Comparison of ENCODE assay signal across 20 cellular contexts in genomic region chr6:14965340-14966102, GRCh38.
A peak's percentile ranks its signal among the peaks of the same experiment; 100 is the strongest.
DNase-seq lines count a peak whose midpoint lies in the region; TF ChIP-seq lines count a peak whose summit lies in the region.
"Had no signal": no experiment of that assay in that cellular context is flagged by ENCODE, and none has a peak within 500 bp of the region (broad histone marks: within the 10 kb centered on the region; RNA-seq: fewer than 3 reads in every experiment).

No MANE protein-coding gene starts in this region.

- H3K36me3 ChIP-seq in HUES48 (ENCODE audit: control insufficient read depth, insufficient read depth, low read length) (no peaks in the 10 kb centered on the region), neutrophil (no peaks in the 10 kb centered on the region)
- H3K36me3 ChIP-seq: suprapubic skin had no signal

- no peak overlapping the region for H3K4me3 Mint-ChIP-seq in brain
- no peak overlapping the region for H3K4me3 Mint-ChIP-seq in activated T-cell treated with anti-CD3 and anti-CD28 coated beads, Interleukin-2, amount 50 U/mL, for 24 hours
- H3K4me3 Mint-ChIP-seq: activated CD4-positive, alpha-beta memory T cell treated with anti-CD3 and anti-CD28 coated beads, Interleukin-2, amount 10 ng/mL, durations not matched to agents 7 days and 5 days; activated naive CD8-positive, alpha-beta T cell treated with anti-CD3 and anti-CD28 coated beads, Interleukin-2, amount 10 ng/mL, durations not matched to agents 7 days and 5 days; CD14-positive monocyte; stimulated activated naive B cell treated with anti-CD40 and anti-IgM and Interleukin-4, amounts not matched to agents 10 μg/mL and 1 μg/mL and 100 μg/mL, for 72 hours; T-cell had no signal

- DNase-seq in EL (peak; percentile 46), GM10248 (ENCODE audit: extremely low spot score) (no peak), HPDE6-E6E7 (ENCODE audit: extremely low spot score) (no peak)
- no peak for DNase-seq in activated T-cell treated with anti-CD3 and anti-CD28 coated beads, Interleukin-2, amount 50 U/mL, for 24 hours
- DNase-seq: activated CD4-positive, alpha-beta memory T cell treated with anti-CD3 and anti-CD28 coated beads, Interleukin-2, amount 10 ng/mL, durations not matched to agents 7 days and 5 days; activated CD4-positive, CD25-positive, alpha-beta regulatory T cell treated with anti-CD3 and anti-CD28 coated beads, Interleukin-2, amount 50 U/mL, for 72 hours; activated naive CD8-positive, alpha-beta T cell treated with anti-CD3 and anti-CD28 coated beads, Interleukin-2, amount 10 ng/mL, durations not matched to agents 7 days and 5 days; H7; NCI-H1092 treated with DMSO at 0.1 percent for 48 hours; NCI-H2029 treated with DMSO at 0.1 percent for 48 hours; occipital lobe; PC-9; stimulated activated CD4-positive, alpha-beta T cell treated with anti-CD3 and anti-CD28 coated beads, Interleukin-4, amount 100 ng/mL, for 1 hour; stimulated activated naive B cell treated with anti-CD40 and anti-IgM and Interleukin-4, amounts not matched to agents 10 μg/mL and 1 μg/mL and 100 μg/mL, for 72 hours; T-cell had no signal

- peaks cover 6 to 17% (median 14%) of the 10 kb centered on the region in 5 experiments for H3K9me3 Mint-ChIP-seq in brain
- H3K9me3 Mint-ChIP-seq in activated T-cell treated with anti-CD3 and anti-CD28 coated beads, Interleukin-2, amount 50 U/mL, for 24 hours, result peaks cover 3% of the 10 kb centered on the region

- H3K36me3 Mint-ChIP-seq in brain, result peaks cover 12% of the 10 kb centered on the region
- no peaks in the 10 kb centered on the region for H3K36me3 Mint-ChIP-seq in activated T-cell treated with anti-CD3 and anti-CD28 coated beads, Interleukin-2, amount 50 U/mL, for 24 hours (ENCODE audit: low read depth)
- H3K36me3 Mint-ChIP-seq: activated naive CD8-positive, alpha-beta T cell treated with anti-CD3 and anti-CD28 coated beads, Interleukin-2, amount 10 ng/mL, durations not matched to agents 7 days and 5 days; stimulated activated naive B cell treated with anti-CD40 and anti-IgM and Interleukin-4, amounts not matched to agents 10 μg/mL and 1 μg/mL and 100 μg/mL, for 72 hours; T-cell had no signal

- no peak for TF ChIP-seq CTCF in brain (conservative IDR thresholded peaks at IDR 0.05)
- no peak for TF ChIP-seq CTCF in neutrophil (IDR thresholded peaks at IDR 0.05)
- TF ChIP-seq CTCF in GM10248 (IDR thresholded peaks at IDR 0.05; ENCODE audit: control extremely low read depth, extremely low read depth, low read depth, missing control alignments), result no peak

- H3K9me3 ChIP-seq in HUES48 (ENCODE audit: control insufficient read depth, insufficient read depth, low read length), result no peaks in the 10 kb centered on the region
- no peaks in the 10 kb centered on the region for H3K9me3 ChIP-seq in neutrophil
- H3K9me3 ChIP-seq: suprapubic skin had no signal

- POLR2A ChIA-PET in GM10248 (lab: Yijun Ruan, JAX), result no interaction called here

- no peak overlapping the region for H3K9ac ChIP-seq in HUES48 (ENCODE audit: low read depth, low read length)

- CTCF ChIA-PET in GM10248 (lab: Yijun Ruan, JAX), result no interaction called here

- peak overlapping the region; percentile 33 to 93 (median 86) for H3K27ac Mint-ChIP-seq in brain
- H3K27ac Mint-ChIP-seq in activated T-cell treated with anti-CD3 and anti-CD28 coated beads, Interleukin-2, amount 50 U/mL, for 24 hours, result no peak overlapping the region
- H3K27ac Mint-ChIP-seq: activated CD4-positive, alpha-beta memory T cell treated with anti-CD3 and anti-CD28 coated beads, Interleukin-2, amount 10 ng/mL, durations not matched to agents 7 days and 5 days; activated naive CD8-positive, alpha-beta T cell treated with anti-CD3 and anti-CD28 coated beads, Interleukin-2, amount 10 ng/mL, durations not matched to agents 7 days and 5 days; stimulated activated naive B cell treated with anti-CD40 and anti-IgM and Interleukin-4, amounts not matched to agents 10 μg/mL and 1 μg/mL and 100 μg/mL, for 72 hours; T-cell had no signal

- H3K27me3 Mint-ChIP-seq in brain, result peaks cover 5% of the 10 kb centered on the region
- H3K27me3 Mint-ChIP-seq in activated T-cell treated with anti-CD3 and anti-CD28 coated beads, Interleukin-2, amount 50 U/mL, for 24 hours, result no peaks in the 10 kb centered on the region
- H3K27me3 Mint-ChIP-seq: activated CD4-positive, alpha-beta memory T cell treated with anti-CD3 and anti-CD28 coated beads, Interleukin-2, amount 10 ng/mL, durations not matched to agents 7 days and 5 days; activated naive CD8-positive, alpha-beta T cell treated with anti-CD3 and anti-CD28 coated beads, Interleukin-2, amount 10 ng/mL, durations not matched to agents 7 days and 5 days; stimulated activated naive B cell treated with anti-CD40 and anti-IgM and Interleukin-4, amounts not matched to agents 10 μg/mL and 1 μg/mL and 100 μg/mL, for 72 hours; T-cell had no signal

- H3K4me3 ChIP-seq in HUES48 (ENCODE audit: low read depth, low read length), result no peak overlapping the region
- no peak overlapping the region for H3K4me3 ChIP-seq in neutrophil (ENCODE audit: low read depth in 1 of 2, low read length in 1 of 2)
- H3K4me3 ChIP-seq: PC-9, suprapubic skin had no signal

- H3K27ac ChIP-seq in HUES48 (ENCODE audit: low read depth, low read length) (peak overlapping the region; percentile 53), neutrophil (peak overlapping the region; percentile 43)
- H3K27ac ChIP-seq: PC-9, suprapubic skin had no signal

- H3K27me3 ChIP-seq in HUES48 (ENCODE audit: control insufficient read depth, insufficient read depth, low read length), result no peaks in the 10 kb centered on the region
- no peaks in the 10 kb centered on the region for H3K27me3 ChIP-seq in neutrophil
- H3K27me3 ChIP-seq: suprapubic skin had no signal

- H3K4me1 ChIP-seq in HUES48 (ENCODE audit: control insufficient read depth, insufficient read depth, low read length) (peaks cover 46% of the 10 kb centered on the region), neutrophil (ENCODE audit: control insufficient read depth in 1 of 2, insufficient read depth in 1 of 2, low read depth in 1 of 2, low read length in 1 of 2) (peaks cover 17 to 25% of the 10 kb centered on the region in 2 experiments)
- H3K4me1 ChIP-seq: suprapubic skin had no signal

- H3K4me1 Mint-ChIP-seq in brain, result peaks cover 29% of the 10 kb centered on the region
- H3K4me1 Mint-ChIP-seq in activated T-cell treated with anti-CD3 and anti-CD28 coated beads, Interleukin-2, amount 50 U/mL, for 24 hours (ENCODE audit: low read depth), result no peaks in the 10 kb centered on the region
- H3K4me1 Mint-ChIP-seq: activated CD4-positive, alpha-beta memory T cell treated with anti-CD3 and anti-CD28 coated beads, Interleukin-2, amount 10 ng/mL, durations not matched to agents 7 days and 5 days; activated naive CD8-positive, alpha-beta T cell treated with anti-CD3 and anti-CD28 coated beads, Interleukin-2, amount 10 ng/mL, durations not matched to agents 7 days and 5 days; T-cell had no signal
